Comparison of ENCODE assay signal across 11 cellular contexts in the genomic region with DNA sequence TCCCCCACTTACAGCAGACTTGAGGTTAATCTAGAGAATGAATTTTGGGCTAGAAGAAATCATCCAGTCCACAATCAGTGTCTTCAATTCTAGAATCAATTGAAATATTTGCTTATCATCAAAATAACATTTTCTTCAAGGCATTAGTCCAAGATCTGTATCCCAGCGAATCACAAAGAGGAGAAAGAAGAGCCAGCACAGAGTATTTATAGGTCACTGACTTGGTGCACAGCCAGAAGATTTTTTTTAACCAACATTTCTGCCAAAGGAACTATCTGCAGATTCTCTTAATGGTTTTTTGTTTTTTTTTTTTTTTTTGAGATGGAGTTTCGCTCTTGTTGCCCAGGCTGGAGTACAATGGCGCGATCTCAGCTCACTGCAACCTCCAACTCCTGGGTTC.
DNase-seq lines count a peak whose midpoint lies in the region; ATAC-seq and TF ChIP-seq lines count a peak whose summit lies in the region.
"Had no signal": no experiment of that assay in that cellular context is flagged by ENCODE, and none has a peak within 500 bp of the region (broad histone marks: within the 10 kb centered on the region; RNA-seq: fewer than 3 reads in every experiment).

No MANE protein-coding gene starts in this region.

- in situ Hi-C loops in brain microvascular endothelial cell (cut with HindIII; ENCODE audit: low pct_ligation_motif_present, low sequenced_read_pairs), result no loop called here

- DNase-seq in DMS79 treated with DMSO at 0.1 percent for 48 hours (lab: John Stamatoyannopoulos, UW) (peak; percentile 10), DMS79 (lab: John Stamatoyannopoulos, UW) (no peak), brain microvascular endothelial cell (peak; percentile 75), left ventricle myocardium inferior (no peak), thoracic aorta (ENCODE audit: low spot score) (no peak), BE2C (no peak)
- DNase-seq: cortex of kidney had no signal

- ATAC-seq in thoracic aorta (ENCODE audit: insufficient number of reproducible peaks, low FRiP score, low read depth) (no peak), HG02763 (IDR thresholded peaks at IDR 0.05; ENCODE audit: unreplicated experiment) (no peak), GM21526 (IDR thresholded peaks at IDR 0.05; ENCODE audit: low FRiP score, unreplicated experiment) (no peak)

- H3K36me3 ChIP-seq in brain microvascular endothelial cell (replicated peaks) (no peaks in the 10 kb centered on the region), left ventricle myocardium inferior (no peaks in the 10 kb centered on the region), thoracic aorta (no peaks in the 10 kb centered on the region), BE2C (no peaks in the 10 kb centered on the region)

- peaks cover 63% of the 10 kb centered on the region for H3K4me1 ChIP-seq in left ventricle myocardium inferior
- H3K4me1 ChIP-seq in thoracic aorta (ENCODE audit: control insufficient read depth in 1 of 2, low read depth in 2 of 2), result peaks cover 21 to 44% of the 10 kb centered on the region in 2 donors
- peaks cover 6% of the 10 kb centered on the region; the same call in 1 of the 2 replicates for H3K4me1 ChIP-seq in BE2C

- TF ChIP-seq CTCF in brain microvascular endothelial cell (IDR thresholded peaks at IDR 0.05; ENCODE audit: low read depth, low read length, missing control alignments) (no peak), left ventricle myocardium inferior (IDR thresholded peaks at IDR 0.05; ENCODE audit: borderline replicate concordance) (no peak), thoracic aorta (IDR thresholded peaks at IDR 0.05) (no peak), BE2C (IDR thresholded peaks at IDR 0.05; ENCODE audit: low read depth, low read length) (no peak)

- intact Hi-C loops in left ventricle myocardium inferior (cut with micrococcal nuclease), result no loop called here

- no peaks in the 10 kb centered on the region for H3K9me3 ChIP-seq in left ventricle myocardium inferior (replicated peaks)
- no peaks in the 10 kb centered on the region for H3K9me3 ChIP-seq in thoracic aorta
- H3K9me3 ChIP-seq in BE2C, result no peaks in the 10 kb centered on the region

- H3K27me3 ChIP-seq in brain microvascular endothelial cell (replicated peaks), result no peaks in the 10 kb centered on the region
- H3K27me3 ChIP-seq in left ventricle myocardium inferior (ENCODE audit: low read depth), result no peaks in the 10 kb centered on the region
- H3K27me3 ChIP-seq in thoracic aorta (replicated peaks; ENCODE audit: insufficient read depth), result no peaks in the 10 kb centered on the region
- H3K27me3 ChIP-seq in BE2C, result no peaks in the 10 kb centered on the region

- H3K27ac ChIP-seq in brain microvascular endothelial cell, result peak overlapping the region; percentile 32
- peak overlapping the region; percentile 76 for H3K27ac ChIP-seq in left ventricle myocardium inferior (replicated peaks)
- H3K27ac ChIP-seq in thoracic aorta, result peak overlapping the region; percentile 79 to 82
- H3K27ac ChIP-seq: 22Rv1, RWPE1 had no signal

- H3K4me3 ChIP-seq in brain microvascular endothelial cell (ENCODE audit: low read depth, low read length) (no peak overlapping the region), left ventricle myocardium inferior (peak overlapping the region; percentile 48), thoracic aorta (peak overlapping the region; percentile 61), BE2C (ENCODE audit: low read depth, low read length) (no peak overlapping the region)

Comparison
In these comparisons a context has a peak if more than half of its experiments do, and no peak if none do; other contexts are left out.
1. DNase-seq: peak in DMS79 treated with DMSO at 0.1 percent for 48 hours (single experiment) and brain microvascular endothelial cell (single experiment); none in DMS79 (single experiment), left ventricle myocardium inferior (single experiment), thoracic aorta (single experiment) and BE2C (single experiment).
2. H3K4me3 ChIP-seq: peak in left ventricle myocardium inferior (single experiment) and thoracic aorta (single experiment); none in brain microvascular endothelial cell (single experiment) and BE2C (single experiment).
3. Peak in every context shown above with its lines, with median percentiles within 50 percentile points of each other: H3K27ac ChIP-seq.